ENCODE assay signal across 19 cellular contexts in genomic region chr2:196076778-196077568, GRCh38. TPM values are rescaled to one million over a fixed set of nuclear protein-coding genes. Genes with fewer than 3 reads are reported as not detected.
DNase-seq lines count a peak whose midpoint lies in the region; ATAC-seq and TF ChIP-seq lines count a peak whose summit lies in the region.
"Had no signal": no experiment of that assay in that cellular context is flagged by ENCODE, and none has a peak within 500 bp of the region (broad histone marks: within the 10 kb centered on the region; RNA-seq: fewer than 3 reads in every experiment).

No MANE protein-coding gene starts in this region.

- no peak for ATAC-seq in SK-N-SH treated with all-trans-retinoic acid at 6 μM for 48 hours
- ATAC-seq in HG02759 (IDR thresholded peaks at IDR 0.05; ENCODE audit: unreplicated experiment) = peak; percentile 57
- ATAC-seq: left ventricle myocardium superior; naive thymus-derived CD4-positive, alpha-beta T cell had no signal

- TF ChIP-seq CTCF in SK-N-SH (IDR thresholded peaks at IDR 0.05) = no peak

- H3K4me2 ChIP-seq in SK-N-SH = no peak overlapping the region

- no peak overlapping the region for H3K4me3 Mint-ChIP-seq in activated naive CD8-positive, alpha-beta T cell treated with anti-CD3 and anti-CD28 coated beads for 36 hours
- H3K4me3 Mint-ChIP-seq: naive thymus-derived CD4-positive, alpha-beta T cell; T-helper 1 cell treated with Interleukin-12 subunit alpha and Interleukin-12 subunit beta and Interleukin-4 antibody, amounts not matched to agents 30 μg/mL and 1 μg/mL, for 36 hours had no signal

- DNase-seq in SK-N-SH (no peak), NK-92 (lab: John Stamatoyannopoulos, UW; ENCODE audit: unreplicated experiment) (no peak), GM19238 (ENCODE audit: insufficient read length, low spot score) (no peak)
- DNase-seq in activated naive CD8-positive, alpha-beta T cell treated with anti-CD3 and anti-CD28 coated beads for 36 hours = no peak
- no peak for DNase-seq in effector CD8-positive, alpha-beta T cell (lab: John Stamatoyannopoulos, UW)
- DNase-seq: activated CD4-positive, alpha-beta T cell treated with anti-CD3 and anti-CD28 coated beads, Interleukin-2, amount 50 U/mL, for 1 hour; cortex of kidney; hippocampal formation; left ventricle myocardium superior; naive thymus-derived CD4-positive, alpha-beta T cell; NCI-H1417; NCI-H446 treated with DMSO at 0.1 percent for 48 hours; retina; stimulated activated CD4-positive, alpha-beta T cell treated with anti-CD3 and anti-CD28 coated beads, Interleukin-1b, Interleukin-23, amount 100 ng/mL, for 48 hours had no signal

- H3K36me3 Mint-ChIP-seq in activated naive CD8-positive, alpha-beta T cell treated with anti-CD3 and anti-CD28 coated beads for 36 hours = peaks cover 3% of the 10 kb centered on the region

- no peak for TF ChIP-seq RAD21 in SK-N-SH (IDR thresholded peaks at IDR 0.05; ENCODE audit: low read length)

- H4K20me1 ChIP-seq in SK-N-SH (ENCODE audit: insufficient read depth) = no peaks in the 10 kb centered on the region

- H3K9ac ChIP-seq in SK-N-SH = no peak overlapping the region
- H3K9ac ChIP-seq in subcutaneous abdominal adipose tissue (ENCODE audit: low read length in 5 of 5) = peak overlapping the region in 3 of 5 donors; percentile 6 to 31 (median 8)

- peaks cover 7% of the 10 kb centered on the region for H3F3A ChIP-seq in SK-N-SH (replicated peaks; ENCODE audit: insufficient read depth)

- H3K27ac Mint-ChIP-seq in activated naive CD8-positive, alpha-beta T cell treated with anti-CD3 and anti-CD28 coated beads for 36 hours = peak overlapping the region; percentile 44
- H3K27ac Mint-ChIP-seq: naive thymus-derived CD4-positive, alpha-beta T cell; T-helper 1 cell treated with Interleukin-12 subunit alpha and Interleukin-12 subunit beta and Interleukin-4 antibody, amounts not matched to agents 30 μg/mL and 1 μg/mL, for 36 hours had no signal

- H3K27me3 ChIP-seq in SK-N-SH (ENCODE audit: insufficient read depth) (no peaks in the 10 kb centered on the region), subcutaneous abdominal adipose tissue (ENCODE audit: control insufficient read depth in 5 of 5, insufficient read depth in 4 of 5, low read length in 5 of 5) (no peaks in the 10 kb centered on the region)

- no peaks in the 10 kb centered on the region for H3K9me2 ChIP-seq in SK-N-SH

- no peaks in the 10 kb centered on the region for H3K27me3 Mint-ChIP-seq in activated naive CD8-positive, alpha-beta T cell treated with anti-CD3 and anti-CD28 coated beads for 36 hours
- H3K27me3 Mint-ChIP-seq: naive thymus-derived CD4-positive, alpha-beta T cell had no signal

- WGBS in SK-N-SH (ENCODE audit: low lambda C conversion rate) = 75% methylated on average over 5 of the region's 5 CpGs

- H3K27ac ChIP-seq in SK-N-SH (ENCODE audit: low read depth in 2 of 2, low read length in 1 of 2) (peak overlapping the region in 1 of 2 experiments; percentile 64; a peak in 1 of 4 replicates), subcutaneous abdominal adipose tissue (ENCODE audit: low read depth, low read length) (peak overlapping the region; percentile 80)
- H3K27ac ChIP-seq: 22Rv1 had no signal

- CTCF ChIA-PET in SK-N-SH (lab: Yijun Ruan, JAX) = interaction anchor here (0.6 to 3.7 kb wide), 20 partner anchors 9 to 1335 kb away, joined by 3 to 81 read pairs (median 6); partner anchors contain the start of gene DNAH7

- POLR2A ChIA-PET in SK-N-SH (lab: Yijun Ruan, JAX) = no interaction called here

- no peaks in the 10 kb centered on the region for H3K79me2 ChIP-seq in SK-N-SH (ENCODE audit: insufficient read depth)

- H3K4me1 Mint-ChIP-seq in activated naive CD8-positive, alpha-beta T cell treated with anti-CD3 and anti-CD28 coated beads for 36 hours = peaks cover 29% of the 10 kb centered on the region

- H3K9me3 Mint-ChIP-seq in activated naive CD8-positive, alpha-beta T cell treated with anti-CD3 and anti-CD28 coated beads for 36 hours = no peaks in the 10 kb centered on the region

- H3K9me3 ChIP-seq in SK-N-SH (no peaks in the 10 kb centered on the region), subcutaneous abdominal adipose tissue (ENCODE audit: control insufficient read depth in 5 of 5, low read length in 5 of 5) (no peaks in the 10 kb centered on the region)

- H3K4me3 ChIP-seq in SK-N-SH (ENCODE audit: low read depth in 2 of 2, low read length in 1 of 2) = no peak overlapping the region
- no peak overlapping the region for H3K4me3 ChIP-seq in subcutaneous abdominal adipose tissue (ENCODE audit: low read depth in 1 of 5, low read length in 5 of 5)

- no peak for TF ChIP-seq EP300 in SK-N-SH (IDR thresholded peaks at IDR 0.05; ENCODE audit: borderline replicate concordance in 1 of 2, low read depth in 1 of 2, low read length in 1 of 2)

- H3K36me3 ChIP-seq in SK-N-SH (replicated peaks in 1 of 2; ENCODE audit: control insufficient read depth in 1 of 2, insufficient read depth in 2 of 2, low read length in 1 of 2) = no peaks in the 10 kb centered on the region
- no peaks in the 10 kb centered on the region for H3K36me3 ChIP-seq in subcutaneous abdominal adipose tissue (ENCODE audit: control insufficient read depth in 5 of 5, insufficient read depth in 5 of 5, low read length in 5 of 5)

- H3K4me1 ChIP-seq in SK-N-SH (ENCODE audit: control insufficient read depth in 1 of 2, insufficient read depth in 2 of 2, low read depth in 1 of 2, low read length in 1 of 2) = no peaks in the 10 kb centered on the region
- H3K4me1 ChIP-seq in subcutaneous abdominal adipose tissue (ENCODE audit: control insufficient read depth in 5 of 5, insufficient read depth in 5 of 5, low read length in 5 of 5) = peaks cover 0 to 28% (median 20%) of the 10 kb centered on the region in 5 donors

- no peak overlapping the region for H2AFZ ChIP-seq in SK-N-SH (ENCODE audit: low read depth)

TF ChIP-seq in SK-N-SH, 30 proteins besides CTCF, POLR2A, EP300 and RAD21 (continues in another document):
- TF ChIP-seq ZBTB33 (IDR thresholded peaks at IDR 0.05; ENCODE audit: borderline replicate concordance, low read depth) (no peak), PBX3 (IDR thresholded peaks at IDR 0.05) (peak; percentile 83), FOXM1 (IDR thresholded peaks at IDR 0.05; ENCODE audit: low read depth) (no peak), RCOR1 (IDR thresholded peaks at IDR 0.05; ENCODE audit: low read length) (no peak)

TF ChIP-seq in SK-N-SH treated with all-trans-retinoic acid at 6 μM for 48 hours, 23 proteins besides CTCF, POLR2A, EP300 and RAD21:
- TF ChIP-seq ZNF8 (CRISPR knock-in tag; IDR thresholded peaks at IDR 0.05) = no peak
- TF ChIP-seq, protein P1, sequence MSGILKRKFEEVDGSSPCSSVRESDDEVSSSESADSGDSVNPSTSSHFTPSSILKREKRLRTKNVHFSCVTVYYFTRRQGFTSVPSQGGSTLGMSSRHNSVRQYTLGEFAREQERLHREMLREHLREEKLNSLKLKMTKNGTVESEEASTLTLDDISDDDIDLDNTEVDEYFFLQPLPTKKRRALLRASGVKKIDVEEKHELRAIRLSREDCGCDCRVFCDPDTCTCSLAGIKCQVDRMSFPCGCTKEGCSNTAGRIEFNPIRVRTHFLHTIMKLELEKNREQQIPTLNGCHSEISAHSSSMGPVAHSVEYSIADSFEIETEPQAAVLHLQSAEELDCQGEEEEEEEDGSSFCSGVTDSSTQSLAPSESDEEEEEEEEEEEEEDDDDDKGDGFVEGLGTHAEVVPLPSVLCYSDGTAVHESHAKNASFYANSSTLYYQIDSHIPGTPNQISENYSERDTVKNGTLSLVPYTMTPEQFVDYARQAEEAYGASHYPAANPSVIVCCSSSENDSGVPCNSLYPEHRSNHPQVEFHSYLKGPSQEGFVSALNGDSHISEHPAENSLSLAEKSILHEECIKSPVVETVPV (CRISPR knock-in tag; IDR thresholded peaks at IDR 0.05) = no peak
- no peak for TF ChIP-seq CREB5 (CRISPR knock-in tag; IDR thresholded peaks at IDR 0.05; ENCODE audit: low read depth)
- no peak for TF ChIP-seq OSR1 (CRISPR knock-in tag; IDR thresholded peaks at IDR 0.05)
- TF ChIP-seq RARB (CRISPR knock-in tag; IDR thresholded peaks at IDR 0.05) = no peak
- no peak for TF ChIP-seq ISL1 (CRISPR knock-in tag; IDR thresholded peaks at IDR 0.05)
- no peak for TF ChIP-seq PPARA (CRISPR knock-in tag; IDR thresholded peaks at IDR 0.05; ENCODE audit: borderline replicate concordance)
- no peak for TF ChIP-seq ESRRG (CRISPR knock-in tag; IDR thresholded peaks at IDR 0.05)
- no peak for TF ChIP-seq ZFP30 (CRISPR knock-in tag; IDR thresholded peaks at IDR 0.05)
- no peak for TF ChIP-seq ZNF565 (CRISPR knock-in tag; conservative IDR thresholded peaks at IDR 0.05; ENCODE audit: low read depth)
- no peak for TF ChIP-seq SNAI2 (CRISPR knock-in tag; IDR thresholded peaks at IDR 0.05)
- TF ChIP-seq GLIS3 (CRISPR knock-in tag; IDR thresholded peaks at IDR 0.05) = no peak
- TF ChIP-seq ZC3H10 (CRISPR knock-in tag; IDR thresholded peaks at IDR 0.05) = no peak
TF ChIP-seq in SK-N-SH treated with all-trans-retinoic acid at 6 μM for 48 hours: peak in this region for 0.

RNA-seq across cellular contexts. Expression of gene DNAH7, which starts 8.3 kb away (rescaled TPM):
- polyA plus RNA-seq in SK-N-SH (2012; rRNA removed) = 0.70 and 1.2 TPM in 2 replicates
- polyA plus RNA-seq in SK-N-SH (2012; cell fraction: cytosol; rRNA removed) = 0.54 and 0.67 TPM in 2 replicates
- 0.97 and 2.3 TPM in 2 replicates for polyA plus RNA-seq in SK-N-SH (2012; cell fraction: nucleus; rRNA removed)
- under 1 TPM in 1 of 2 experiments, not detected in 1; 0.18 TPM for total RNA-seq in activated naive CD8-positive, alpha-beta T cell treated with anti-CD3 and anti-CD28 coated beads for 36 hours
- total RNA-seq: naive thymus-derived CD4-positive, alpha-beta T cell had no signal
- polyA plus RNA-seq: naive thymus-derived CD4-positive, alpha-beta T cell had no signal
